ENCODE assay signal across 12 cellular contexts in genomic region chr1:19458815-19459417, GRCh38. TPM values are rescaled to one million over a fixed set of nuclear protein-coding genes. Genes with fewer than 3 reads are reported as not detected.
A peak's percentile ranks its signal among the peaks of the same experiment; 100 is the strongest.
DNase-seq lines count a peak whose midpoint lies in the region; ATAC-seq and TF ChIP-seq lines count a peak whose summit lies in the region.
"Had no signal": no experiment of that assay in that cellular context is flagged by ENCODE, and none has a peak within 500 bp of the region (broad histone marks: within the 10 kb centered on the region; RNA-seq: fewer than 3 reads in every experiment).

No MANE protein-coding gene starts in this region.

- no peak for TF ChIP-seq CTCF in upper lobe of left lung (IDR thresholded peaks at IDR 0.05)

- intact Hi-C loops in Right ventricle myocardium inferior (cut with DNase I) = loop anchor here (5.0 kb wide), 1 partner anchor 67 kb away; no protein-coding TSS in a partner anchor
- intact Hi-C loops in cardiac septum (cut with DNase I) = no loop called here
- intact Hi-C loops in dendritic cell treated with granulocyte-macrophage colony-stimulating factor and Interleukin-4, amounts not matched to agents 40 ng/mL and 50 ng/mL, for 4 days (cut with micrococcal nuclease) = no loop called here

- H3K27ac Mint-ChIP-seq in dendritic cell treated with granulocyte-macrophage colony-stimulating factor and Interleukin-4, amounts not matched to agents 40 ng/mL and 50 ng/mL, for 4 days = peak overlapping the region; percentile 95
- H3K27ac Mint-ChIP-seq in naive B cell = peak overlapping the region; percentile 50 to 90 (median 81)

- ATAC-seq in Right ventricle myocardium inferior (peak; percentile 68), naive B cell (ENCODE audit: low read depth in 2 of 2) (no peak), upper lobe of left lung (ENCODE audit: low FRiP score in 2 of 2) (no peak)

- H3K4me3 ChIP-seq in upper lobe of left lung = no peak overlapping the region
- H3K4me3 ChIP-seq: hepatocyte had no signal

- H3K4me1 ChIP-seq in upper lobe of left lung = peaks cover 75 to 90% (median 80%) of the 10 kb centered on the region in 4 donors

- H3K27me3 ChIP-seq in upper lobe of left lung = no peaks in the 10 kb centered on the region
- H3K27me3 ChIP-seq: hepatocyte had no signal

- no peaks in the 10 kb centered on the region for H3K27me3 Mint-ChIP-seq in dendritic cell treated with granulocyte-macrophage colony-stimulating factor and Interleukin-4, amounts not matched to agents 40 ng/mL and 50 ng/mL, for 4 days
- H3K27me3 Mint-ChIP-seq in naive B cell = no peaks in the 10 kb centered on the region

- in situ Hi-C loops in KBM-7 (cut with MboI; ENCODE audit: low pct_unique_long_range_greater_than_20kb, low sequenced_read_pairs) = no loop called here

- WGBS in upper lobe of left lung, 2 donors = 36% methylated on average over 6 of the region's 6 CpGs

- H3K36me3 ChIP-seq in upper lobe of left lung = peaks cover 0 to 4% (median 0%) of the 10 kb centered on the region in 4 donors

- peaks cover 78% of the 10 kb centered on the region for H3K4me1 Mint-ChIP-seq in dendritic cell treated with granulocyte-macrophage colony-stimulating factor and Interleukin-4, amounts not matched to agents 40 ng/mL and 50 ng/mL, for 4 days (ENCODE audit: low read depth)
- peaks cover 61 to 96% (median 73%) of the 10 kb centered on the region in 3 donors for H3K4me1 Mint-ChIP-seq in naive B cell

- no peaks in the 10 kb centered on the region for H3K9me3 ChIP-seq in upper lobe of left lung

- H3K9me3 Mint-ChIP-seq in dendritic cell treated with granulocyte-macrophage colony-stimulating factor and Interleukin-4, amounts not matched to agents 40 ng/mL and 50 ng/mL, for 4 days = no peaks in the 10 kb centered on the region
- H3K9me3 Mint-ChIP-seq in naive B cell = no peaks in the 10 kb centered on the region

- no peak for TF ChIP-seq EP300 in upper lobe of left lung (IDR thresholded peaks at IDR 0.05)

- peaks cover 58% of the 10 kb centered on the region for H3K36me3 Mint-ChIP-seq in dendritic cell treated with granulocyte-macrophage colony-stimulating factor and Interleukin-4, amounts not matched to agents 40 ng/mL and 50 ng/mL, for 4 days (ENCODE audit: low read depth)
- peaks cover 0 to 7% of the 10 kb centered on the region in 2 donors for H3K36me3 Mint-ChIP-seq in naive B cell

- H3K27ac ChIP-seq in upper lobe of left lung = peak overlapping the region in 3 of 4 donors; percentile 19 to 40 (median 33)
- H3K27ac ChIP-seq: hepatocyte had no signal

- no peak for DNase-seq in Right ventricle myocardium inferior (ENCODE audit: missing footprints)
- DNase-seq in cardiac septum (ENCODE audit: low spot score) = no peak
- no peak for DNase-seq in naive B cell
- DNase-seq in upper lobe of left lung = no peak
- DNase-seq in KBM-7 = no peak
- DNase-seq in activated gamma-delta T cell (lab: John Stamatoyannopoulos, UW) = no peak
- no peak for DNase-seq in NCI-H69 (lab: John Stamatoyannopoulos, UW)
- DNase-seq: activated CD8-positive, alpha-beta memory T cell treated with anti-CD3 and anti-CD28 coated beads for 24 hours; NCI-H2081; SHP77 treated with DMSO at 0.1 percent for 48 hours had no signal

- no peak overlapping the region for H3K4me3 Mint-ChIP-seq in dendritic cell treated with granulocyte-macrophage colony-stimulating factor and Interleukin-4, amounts not matched to agents 40 ng/mL and 50 ng/mL, for 4 days
- peak overlapping the region in 6 of 8 donors; percentile 27 to 73 (median 62) for H3K4me3 Mint-ChIP-seq in naive B cell

- no peak for TF ChIP-seq POLR2A in upper lobe of left lung (IDR thresholded peaks at IDR 0.05)

RNA-seq across cellular contexts. Expression of gene CAPZB, which starts 26.4 kb away (rescaled TPM):
- total RNA-seq in Right ventricle myocardium inferior (267 TPM), cardiac septum (213 TPM), upper lobe of left lung (100 to 1,000 TPM in 5 of 6 donors, 10 to 100 TPM in 1; 96.4 to 303 (median 144) TPM)
- polyA plus RNA-seq in naive B cell (ENCODE audit: low read depth in 6 of 6) = 100 to 1,000 TPM; 328 to 445 (median 382) TPM
